Comparison of ENCODE assay signal across 8 cellular contexts in the genomic region with DNA sequence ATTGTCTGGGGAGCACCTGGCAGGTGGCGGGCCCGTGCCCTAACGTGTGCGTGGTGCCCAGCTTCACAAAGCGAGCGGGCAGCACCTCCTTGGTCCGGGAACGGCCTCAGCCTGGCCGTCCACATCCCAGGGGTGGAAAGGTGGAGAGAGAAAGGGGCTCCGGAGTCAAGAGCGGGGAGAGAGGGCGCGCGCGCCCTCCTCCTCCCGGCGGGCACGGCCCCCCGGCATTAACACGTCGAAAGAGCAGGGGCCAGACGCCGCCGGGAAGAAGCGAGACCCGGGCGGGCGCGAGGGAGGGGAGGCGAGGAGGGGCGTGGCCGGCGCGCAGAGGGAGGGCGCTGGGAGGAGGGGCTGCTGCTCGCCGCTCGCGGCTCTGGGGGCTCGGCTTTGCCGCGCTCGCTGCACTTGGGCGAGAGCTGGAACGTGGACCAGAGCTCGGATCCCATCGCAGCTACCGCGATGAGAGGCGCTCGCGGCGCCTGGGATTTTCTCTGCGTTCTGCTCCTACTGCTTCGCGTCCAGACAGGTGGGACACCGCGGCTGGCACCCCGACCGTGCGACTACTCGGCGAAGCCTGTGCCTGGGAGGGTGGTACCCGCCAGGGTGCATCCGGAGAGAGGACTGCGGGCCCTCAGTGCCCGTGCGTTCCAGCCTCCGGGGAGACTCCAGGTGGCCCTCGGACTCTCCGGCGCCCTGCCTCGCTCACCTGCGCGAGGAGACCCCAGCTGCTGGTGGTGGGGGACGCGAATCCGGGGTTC. TPM values are rescaled to one million over a fixed set of nuclear protein-coding genes. Genes with fewer than 3 reads are reported as not detected.
DNase-seq lines count a peak whose midpoint lies in the region; FAIRE-seq and TF ChIP-seq lines count a peak whose summit lies in the region.

Gene KIT, plus strand, starts transcription at position 402 of the 758 bp plus-strand sequence. Its CDS starts 58 bp downstream, at position 460.

- no peak for TF ChIP-seq RAD21 in H1 (IDR thresholded peaks at IDR 0.05 in 1 of 2, conservative IDR thresholded peaks at IDR 0.05 in 1 of 2; ENCODE audit: low read depth in 2 of 2, low read length in 2 of 2)

- peak within 1 kb of the TSS; percentile 73 for H3K56ac ChIP-seq in H1 (replicated peaks; ENCODE audit: insufficient read length, low read depth, low read length)
- peak within 1 kb of the TSS; percentile 87 for H3K56ac ChIP-seq in mesendoderm (ENCODE audit: low read length)

- H2AK5ac ChIP-seq in H1 (ENCODE audit: low read depth, low read length) (no peak within 1 kb of the TSS), mesendoderm (ENCODE audit: low read length) (no peak within 1 kb of the TSS)

- H3K9me3 ChIP-seq in H1 (ENCODE audit: insufficient read depth in 2 of 2, low read depth in 1 of 2, low read length in 1 of 2) = no peaks in the 10 kb centered on the region
- H3K9me3 ChIP-seq in subcutaneous abdominal adipose tissue (ENCODE audit: control insufficient read depth in 5 of 5, low read length in 5 of 5) = no peaks in the 10 kb centered on the region

- H2BK12ac ChIP-seq in H1 (ENCODE audit: low read depth, low read length) = peak within 1 kb of the TSS; percentile 69

- H3K27me3 ChIP-seq in H1 (replicated peaks in 1 of 4; ENCODE audit: control insufficient read depth in 3 of 4, extremely low read depth in 1 of 4, insufficient read depth in 3 of 4, low read length in 3 of 4) = peaks cover 3 to 32% (median 24%) of the 10 kb centered on the region in 4 experiments
- H3K27me3 ChIP-seq in mesendoderm (ENCODE audit: insufficient read depth, low read length, poor library complexity) = peaks cover 15% of the 10 kb centered on the region
- H3K27me3 ChIP-seq in subcutaneous abdominal adipose tissue (ENCODE audit: control insufficient read depth in 5 of 5, insufficient read depth in 4 of 5, low read length in 5 of 5) = peaks cover 9 to 33% (median 25%) of the 10 kb centered on the region in 5 donors

- peak; percentile 80 to 86 for TF ChIP-seq POLR2A in H1 (IDR thresholded peaks at IDR 0.05; ENCODE audit: control extremely low read depth in 1 of 2, low read depth in 2 of 2, low read length in 2 of 2)

- H3K18ac ChIP-seq in H1 (ENCODE audit: extremely low read depth, low read length) (peak within 1 kb of the TSS; percentile 89), mesendoderm (ENCODE audit: low read length) (peak within 1 kb of the TSS; percentile 70)

- peak within 1 kb of the TSS; percentile 56 to 84 (median 83) for H3K9ac ChIP-seq in H1 (replicated peaks in 1 of 4; ENCODE audit: extremely low read depth in 1 of 4, low read depth in 3 of 4, low read length in 3 of 4)
- peak within 1 kb of the TSS; percentile 76 for H3K9ac ChIP-seq in mesendoderm (ENCODE audit: low read length)
- peak within 1 kb of the TSS in 3 of 5 donors; percentile 12 to 53 (median 42) for H3K9ac ChIP-seq in subcutaneous abdominal adipose tissue (ENCODE audit: low read length in 5 of 5)

- CTCF ChIA-PET in H1 (lab: Charles Lee; ENCODE audit: partially characterized antibody) = interaction anchor here (0.6 to 0.7 kb wide), 2 partner anchors 18 to 421 kb away, joined by 3 read pairs; no protein-coding TSS in a partner anchor

- peak within 1 kb of the TSS; percentile 30 for H3K4me3 ChIP-seq in GM12864 (ENCODE audit: low read depth, low read length)
- H3K4me3 ChIP-seq in H1 (ENCODE audit: extremely low read depth in 1 of 4, insufficient read depth in 2 of 4, low read depth in 3 of 4, low read length in 4 of 4) = peak within 1 kb of the TSS; percentile 79 to 88 (median 82)
- peak within 1 kb of the TSS; percentile 58 for H3K4me3 ChIP-seq in mesendoderm (ENCODE audit: low read length)
- peak within 1 kb of the TSS in 4 of 5 donors; percentile 67 to 69 (median 68) for H3K4me3 ChIP-seq in subcutaneous abdominal adipose tissue (ENCODE audit: low read depth in 1 of 5, low read length in 5 of 5)

- H4K5ac ChIP-seq in H1 (ENCODE audit: insufficient read length, low read depth, low read length) = peak within 1 kb of the TSS; percentile 89
- no peak within 1 kb of the TSS for H4K5ac ChIP-seq in mesendoderm (ENCODE audit: low read length)

- H3K4ac ChIP-seq in H1 (replicated peaks; ENCODE audit: insufficient read length, low read depth, low read length) (peak within 1 kb of the TSS; percentile 64), mesendoderm (ENCODE audit: low read depth, low read length) (peak within 1 kb of the TSS; percentile 10)

- WGBS in H1 (ENCODE audit: extremely low coverage in 1 of 2, insufficient coverage in 1 of 2, insufficient read length in 1 of 2, insufficient replicate concordance in 2 of 2, low coverage in 1 of 2, low lambda C conversion rate in 2 of 2, missing lambda C conversion rate in 1 of 2), 2 experiments = 2% methylated on average over 49 of the region's 78 CpGs; no CpG with 5 or more reads in 1 of the 2 experiments
- WGBS in mesendoderm (ENCODE audit: extremely low coverage, insufficient coverage, low lambda C conversion rate) = no CpG with 5 or more reads among the region's 78 CpGs

- H2BK5ac ChIP-seq in H1 (ENCODE audit: low read depth, low read length) (peak within 1 kb of the TSS; percentile 60; the same call in 1 of the 2 replicates), mesendoderm (ENCODE audit: low read length) (peak within 1 kb of the TSS; percentile 18)

- H4K91ac ChIP-seq in H1 (replicated peaks; ENCODE audit: insufficient read length, low read length) = peak within 1 kb of the TSS; percentile 73

- no peak for TF ChIP-seq EP300 in H1 (IDR thresholded peaks at IDR 0.05; ENCODE audit: borderline replicate concordance in 1 of 2, low read depth in 2 of 2, low read length in 2 of 2)

- H3K4me2 ChIP-seq in H1 (ENCODE audit: insufficient read depth in 1 of 2, low read depth in 2 of 2, low read length in 2 of 2) = peak within 1 kb of the TSS; percentile 95
- H3K4me2 ChIP-seq in mesendoderm (ENCODE audit: low read length) = peak within 1 kb of the TSS; percentile 86

- TF ChIP-seq CTCF in GM12864 (IDR thresholded peaks at IDR 0.05; ENCODE audit: low read depth, low read length, missing control alignments) (no peak), H1 (IDR thresholded peaks at IDR 0.05; ENCODE audit: control extremely low read depth in 1 of 3, insufficient read depth in 1 of 3, low read depth in 1 of 3, low read length in 3 of 3) (no peak)

- H2BK20ac ChIP-seq in H1 (ENCODE audit: low read length) = peak within 1 kb of the TSS; percentile 84; the same call in 1 of the 2 replicates

- peak within 1 kb of the TSS; percentile 66 for H2AFZ ChIP-seq in H1 (ENCODE audit: low read length)

- H2BK15ac ChIP-seq in H1 (ENCODE audit: low read length) = peak within 1 kb of the TSS; percentile 96
- H2BK15ac ChIP-seq in mesendoderm (replicated peaks; ENCODE audit: low read depth) = peak within 1 kb of the TSS; percentile 3

- H3K79me2 ChIP-seq in H1 (ENCODE audit: control insufficient read depth in 1 of 2, insufficient read depth in 2 of 2, low read length in 2 of 2) (peaks cover 6 to 30% of the 10 kb centered on the region in 2 experiments; a peak in 3 of 4 replicates), mesendoderm (ENCODE audit: control insufficient read depth, insufficient read depth, low read length) (peaks cover 2% of the 10 kb centered on the region)

- no peak for FAIRE-seq in H1 (lab: Jason Lieb, UNC)

- POLR2A ChIA-PET in H1 (lab: Charles Lee; ENCODE audit: partially characterized antibody) = interaction anchor here (0.6 to 2.8 kb wide), 16 partner anchors 9 to 273 kb away, joined by 3 to 22 read pairs (median 4); no protein-coding TSS in a partner anchor

- H3K4me1 ChIP-seq in H1 (replicated peaks in 1 of 4; ENCODE audit: control insufficient read depth in 3 of 4, insufficient read depth in 4 of 4, low read length in 3 of 4) = peaks cover 5 to 6% (median 6%) of the 10 kb centered on the region in 4 experiments; a peak in 6 of 7 replicates
- H3K4me1 ChIP-seq in mesendoderm (ENCODE audit: control insufficient read depth, low read depth, low read length) = no peaks in the 10 kb centered on the region
- H3K4me1 ChIP-seq in subcutaneous abdominal adipose tissue (ENCODE audit: control insufficient read depth in 5 of 5, insufficient read depth in 5 of 5, low read length in 5 of 5) = peaks cover 2 to 41% (median 28%) of the 10 kb centered on the region in 5 donors

- H3K27ac ChIP-seq in H1 (ENCODE audit: low read depth, low read length) = peak within 1 kb of the TSS; percentile 38; the same call in 1 of the 2 replicates
- H3K27ac ChIP-seq in mesendoderm (ENCODE audit: low read depth, low read length) = peak within 1 kb of the TSS; percentile 75
- no peak within 1 kb of the TSS for H3K27ac ChIP-seq in subcutaneous abdominal adipose tissue (ENCODE audit: low read depth, low read length)

- H3K79me1 ChIP-seq in H1 (ENCODE audit: low read depth, low read length) (no peaks in the 10 kb centered on the region), mesendoderm (ENCODE audit: low read length) (no peaks in the 10 kb centered on the region)

- no peak within 1 kb of the TSS for H3K23ac ChIP-seq in H1 (ENCODE audit: insufficient read length)
- peak within 1 kb of the TSS; percentile 75 for H3K23ac ChIP-seq in mesendoderm (ENCODE audit: low read length)

- DNase-seq in GM12864 (ENCODE audit: low read depth) (no peak), NCI-H128 (lab: John Stamatoyannopoulos, UW; ENCODE audit: unreplicated experiment) (peak; percentile 69), H1 (ENCODE audit: low read depth in 1 of 2, low spot score in 2 of 2) (peak; percentile 66 to 93), mesendoderm (peak; percentile 94), GM19240 (ENCODE audit: insufficient read length, low spot score) (no peak)
- DNase-seq in activated CD4-positive, alpha-beta T cell treated with anti-CD3 and anti-CD28 coated beads for 4 hours = peak; percentile 8 to 16
- DNase-seq in effector CD8-positive, alpha-beta T cell (lab: John Stamatoyannopoulos, UW) = no peak

- H3K36me3 ChIP-seq in H1 (ENCODE audit: control insufficient read depth in 2 of 4, insufficient read depth in 4 of 4, low read length in 3 of 4) (no peaks in the 10 kb centered on the region), mesendoderm (ENCODE audit: control insufficient read depth, insufficient read depth, low read length) (no peaks in the 10 kb centered on the region), subcutaneous abdominal adipose tissue (ENCODE audit: control insufficient read depth in 5 of 5, insufficient read depth in 5 of 5, low read length in 5 of 5) (no peaks in the 10 kb centered on the region)

- peaks cover 9 to 12% of the 10 kb centered on the region in 2 experiments for H4K20me1 ChIP-seq in H1 (replicated peaks in 1 of 2; ENCODE audit: control insufficient read depth in 1 of 2, insufficient read depth in 2 of 2, low read length in 2 of 2)

- peaks cover 19% of the 10 kb centered on the region for H3K23me2 ChIP-seq in H1 (ENCODE audit: low read depth, low read length)

- no peak within 1 kb of the TSS for H3K14ac ChIP-seq in H1 (ENCODE audit: insufficient read length)

- H2BK120ac ChIP-seq in H1 (replicated peaks; ENCODE audit: low read depth, low read length) (peak within 1 kb of the TSS; percentile 13), mesendoderm (ENCODE audit: low read depth, low read length) (peak within 1 kb of the TSS; percentile 82)

- H4K8ac ChIP-seq in H1 (ENCODE audit: extremely low read depth, insufficient read depth, low read length) = peak within 1 kb of the TSS; percentile 95
- H4K8ac ChIP-seq in mesendoderm (ENCODE audit: low read depth, low read length) = no peak within 1 kb of the TSS

RNA-seq across cellular contexts. Expression of gene KIT, which starts in this region (rescaled TPM):
- total RNA-seq in H1 (2021; fragmentation: NEBNext Ultra II Directional; extraction: Animal tissue kit (Norgen Biotek cat#: 25700)) = 24.8 and 27.7 TPM in 2 replicates
- polyA plus RNA-seq in H1 (2011; rRNA removed) = 10.2 and 14.4 TPM in 2 replicates
- polyA plus RNA-seq in H1 (2011; cell fraction: cytosol; rRNA removed) = 15.5 TPM
- 14.3 TPM for polyA plus RNA-seq in H1 (2011; cell fraction: nucleus; rRNA removed)
- polyA plus RNA-seq in H1 (2012, experiment 1 of 2) = 13.2 to 19.5 TPM (median 15.7 TPM) in 4 replicates
- 0.83 TPM for polyA plus RNA-seq in H1 (2012, experiment 2 of 2)
- polyA plus RNA-seq in H1 (2013, experiment 1 of 2) = 27.9 TPM
- polyA plus RNA-seq in H1 (2013, experiment 2 of 2) = 27.5 TPM
- 48.1 and 68.2 TPM in 2 replicates for polyA minus RNA-seq in H1 (2011; rRNA and poly(A)+ RNA removed)
- polyA minus RNA-seq in H1 (2011; cell fraction: cytosol; rRNA and poly(A)+ RNA removed) = 23.2 TPM
- 34.8 TPM for polyA minus RNA-seq in H1 (2011; cell fraction: nucleus; rRNA and poly(A)+ RNA removed)
- 8.9 TPM for polyA plus RNA-seq in mesendoderm (2013, experiment 1 of 2)
- 8.0 TPM for polyA plus RNA-seq in mesendoderm (2013, experiment 2 of 2)

Comparison
In these comparisons a context has a peak if more than half of its experiments do, and no peak if none do; other contexts are left out.
1. DNase-seq: peak in NCI-H128 (single experiment), activated CD4-positive, alpha-beta T cell treated with anti-CD3 and anti-CD28 coated beads for 4 hours (2 of 2), H1 (2 of 2) and mesendoderm (single experiment); none in GM12864 (single experiment), effector CD8-positive, alpha-beta T cell (single experiment) and GM19240 (single experiment).
2. H3K4me3 ChIP-seq: peak in every context shown above with its lines; median percentile 82 in H1; 68 in subcutaneous abdominal adipose tissue; 58 in mesendoderm; 30 in GM12864.
3. Peak in every context shown above with its lines, with median percentiles within 50 percentile points of each other: H3K9ac ChIP-seq.